In genomic region chr11:93741094-93741881, GRCh38 we compare ENCODE assay signal across 8 cellular contexts. TPM values are rescaled to one million over a fixed set of nuclear protein-coding genes. Genes with fewer than 3 reads are reported as not detected.
DNase-seq lines count a peak whose midpoint lies in the region; ATAC-seq and TF ChIP-seq lines count a peak whose summit lies in the region.

Gene C11orf54 (plus strand): TSS chr11:93741672. CDS start chr11:93747394, 5,722 bp downstream.
Gene TAF1D (minus strand): TSS chr11:93741495. CDS start chr11:93739304, 2,191 bp downstream.

- H3K4me3 Mint-ChIP-seq in nephron progenitor cell: peak within 1 kb of the TSS; percentile 100
- H3K4me3 Mint-ChIP-seq in stimulated activated naive CD8-positive, alpha-beta T cell treated with anti-CD3 and anti-CD28 coated beads, Interleukin-15, amount 100 ng/mL, for 72 hours: peak within 1 kb of the TSS; percentile 92 to 95

- H3K27me3 ChIP-seq in H7 (ENCODE audit: control insufficient read depth, insufficient read depth, low read length): no peaks in the 10 kb centered on the region

- no peaks in the 10 kb centered on the region for H3K9me3 Mint-ChIP-seq in nephron progenitor cell
- no peaks in the 10 kb centered on the region for H3K9me3 Mint-ChIP-seq in stimulated activated naive CD8-positive, alpha-beta T cell treated with anti-CD3 and anti-CD28 coated beads, Interleukin-15, amount 100 ng/mL, for 72 hours

- peak within 1 kb of the TSS; percentile 98 for H3K4me3 ChIP-seq in H7 (ENCODE audit: insufficient read depth, low read depth, low read length)
- peak within 1 kb of the TSS; percentile 93 for H3K4me3 ChIP-seq in fibroblast of the aortic adventitia (ENCODE audit: low read depth, low read length)

- peaks cover 36% of the 10 kb centered on the region for H3K36me3 Mint-ChIP-seq in nephron progenitor cell (ENCODE audit: low read depth)

- no peaks in the 10 kb centered on the region for H3K27me3 Mint-ChIP-seq in nephron progenitor cell (ENCODE audit: low read depth, poor library complexity)
- H3K27me3 Mint-ChIP-seq in stimulated activated naive CD8-positive, alpha-beta T cell treated with anti-CD3 and anti-CD28 coated beads, Interleukin-15, amount 100 ng/mL, for 72 hours: no peaks in the 10 kb centered on the region

- peak within 1 kb of the TSS; percentile 100 for H3K27ac Mint-ChIP-seq in nephron progenitor cell
- H3K27ac Mint-ChIP-seq in stimulated activated naive CD8-positive, alpha-beta T cell treated with anti-CD3 and anti-CD28 coated beads, Interleukin-15, amount 100 ng/mL, for 72 hours: peak within 1 kb of the TSS; percentile 100

- H3K4me1 Mint-ChIP-seq in nephron progenitor cell: peaks cover 73% of the 10 kb centered on the region
- peaks cover 56% of the 10 kb centered on the region for H3K4me1 Mint-ChIP-seq in stimulated activated naive CD8-positive, alpha-beta T cell treated with anti-CD3 and anti-CD28 coated beads, Interleukin-15, amount 100 ng/mL, for 72 hours

- ATAC-seq in stimulated activated naive CD8-positive, alpha-beta T cell treated with anti-CD3 and anti-CD28 coated beads, Interleukin-15, amount 100 ng/mL, for 72 hours: peak; percentile 87

- TF ChIP-seq CTCF in fibroblast of the aortic adventitia (IDR thresholded peaks at IDR 0.05; ENCODE audit: insufficient read depth, low read length) (no peak), nephron progenitor cell (IDR thresholded peaks at IDR 0.05) (no peak)

- peaks cover 24% of the 10 kb centered on the region for H3K36me3 ChIP-seq in H7 (replicated peaks; ENCODE audit: control insufficient read depth, insufficient read depth, low read length)

- DNase-seq in ELR (ENCODE audit: low read depth) (peak; percentile 99), H7 (peak; percentile 88), M059J (ENCODE audit: low read depth) (peak; percentile 98), SHP77 (lab: John Stamatoyannopoulos, UW) (peak; percentile 96 to 97), fibroblast of the aortic adventitia (ENCODE audit: low read depth) (peak; percentile 99), nephron progenitor cell (peak; percentile 94)
- DNase-seq in activated effector memory CD4-positive, alpha-beta T cell treated with Interleukin-2 at 50 U/mL for 16 hours: peak; percentile 94
- DNase-seq in stimulated activated naive CD8-positive, alpha-beta T cell treated with anti-CD3 and anti-CD28 coated beads, Interleukin-15, amount 100 ng/mL, for 72 hours: peak; percentile 94 to 97

RNA-seq across cellular contexts. Expression of gene C11orf54, which starts in this region (rescaled TPM):
- 19.3 and 27.0 TPM in 2 replicates for total RNA-seq in H7 (2014; rRNA removed; shearing (Covaris generic))
- 15.1 and 17.5 TPM in 2 replicates for total RNA-seq in M059J (2014; rRNA removed; shearing (Covaris generic))
- 30.6 and 44.0 TPM in 2 replicates for total RNA-seq in fibroblast of the aortic adventitia (ENCODE audit: low replicate concordance)

RNA-seq across cellular contexts. Expression of gene TAF1D, which starts in this region (rescaled TPM):
- total RNA-seq in H7 (2014; rRNA removed; shearing (Covaris generic)): 84.6 and 171 TPM in 2 replicates
- 78.6 and 97.3 TPM in 2 replicates for total RNA-seq in M059J (2014; rRNA removed; shearing (Covaris generic))
- 160 and 233 TPM in 2 replicates for total RNA-seq in fibroblast of the aortic adventitia (ENCODE audit: low replicate concordance)

Comparison
In these comparisons a context has a peak if more than half of its experiments do, and no peak if none do; other contexts are left out.
1. Peak in every context shown above with its lines: DNase-seq, ATAC-seq and H3K4me3 ChIP-seq.